9 cellular contexts compared by ENCODE assay signal in genomic region chr3:186532641-186533072, GRCh38. TPM values are rescaled to one million over a fixed set of nuclear protein-coding genes. Genes with fewer than 3 reads are reported as not detected.
A peak's percentile ranks its signal among the peaks of the same experiment; 100 is the strongest.
DNase-seq lines count a peak whose midpoint lies in the region; ATAC-seq lines count a peak whose summit lies in the region.
"Had no signal": no experiment of that assay in that cellular context is flagged by ENCODE, and none has a peak within 500 bp of the region (broad histone marks: within the 10 kb centered on the region; RNA-seq: fewer than 3 reads in every experiment).

No MANE protein-coding gene starts in this region.

- peaks cover 24% of the 10 kb centered on the region for H3K4me1 Mint-ChIP-seq in T-helper 2 cell treated with Interferon-gamma antibody and Interleukin-4, amounts not matched to agents 5 μg/mL and 100 μg/mL, for 36 hours (ENCODE audit: low read depth)

- no peaks in the 10 kb centered on the region for H3K36me3 Mint-ChIP-seq in T-helper 2 cell treated with Interferon-gamma antibody and Interleukin-4, amounts not matched to agents 5 μg/mL and 100 μg/mL, for 36 hours (ENCODE audit: low read depth)

- H3K27ac Mint-ChIP-seq in T-helper 2 cell treated with Interferon-gamma antibody and Interleukin-4, amounts not matched to agents 5 μg/mL and 100 μg/mL, for 36 hours: no peak overlapping the region

- no peaks in the 10 kb centered on the region for H3K9me3 Mint-ChIP-seq in T-helper 2 cell treated with Interferon-gamma antibody and Interleukin-4, amounts not matched to agents 5 μg/mL and 100 μg/mL, for 36 hours

- peak; percentile 6 for DNase-seq in SIG-M5 (lab: John Stamatoyannopoulos, UW)
- DNase-seq in renal cortical epithelial cell (ENCODE audit: low read depth): peak; percentile 76
- no peak for DNase-seq in KG1 (lab: John Stamatoyannopoulos, UW)
- no peak for DNase-seq in COLO829 (ENCODE audit: low spot score)
- DNase-seq in T-helper 2 cell treated with Interferon-gamma antibody and Interleukin-4, amounts not matched to agents 5 μg/mL and 100 μg/mL, for 36 hours (ENCODE audit: low spot score): no peak
- DNase-seq: activated CD4-positive, alpha-beta T cell treated with anti-CD3 and anti-CD28 coated beads, Interleukin-2, amount 50 U/mL, for 4 hours had no signal

- ATAC-seq in GM19328 (IDR thresholded peaks at IDR 0.05; ENCODE audit: unreplicated experiment) (peak; percentile 42), HG03066 (IDR thresholded peaks at IDR 0.05; ENCODE audit: low read depth, unreplicated experiment) (peak; percentile 51)
- no peak for ATAC-seq in activated CD4-positive, CD25-positive, alpha-beta regulatory T cell treated with anti-CD3 and anti-CD28 coated beads, Interleukin-2, amount 50 U/mL, for 24 hours

- H3K4me3 Mint-ChIP-seq in T-helper 2 cell treated with Interferon-gamma antibody and Interleukin-4, amounts not matched to agents 5 μg/mL and 100 μg/mL, for 36 hours: no peak overlapping the region

- peaks cover 1% of the 10 kb centered on the region for H3K27me3 Mint-ChIP-seq in T-helper 2 cell treated with Interferon-gamma antibody and Interleukin-4, amounts not matched to agents 5 μg/mL and 100 μg/mL, for 36 hours (ENCODE audit: low read depth)

RNA-seq across cellular contexts. Expression of gene CRYGS, which starts 11.5 kb away (rescaled TPM):
- total RNA-seq in renal cortical epithelial cell: 1.2 TPM in 1 of 2 replicates, not detected in the other

RNA-seq across cellular contexts. Expression of gene TBCCD1, which starts 34.5 kb away (rescaled TPM):
- total RNA-seq in renal cortical epithelial cell: 15.5 and 16.0 TPM in 2 replicates

RNA-seq across cellular contexts. Expression of gene DNAJB11, which starts 37.9 kb away (rescaled TPM):
- total RNA-seq in renal cortical epithelial cell: 57.9 and 62.9 TPM in 2 replicates

Comparison
In these comparisons a context has a peak if more than half of its experiments do, and no peak if none do; other contexts are left out.
1. ATAC-seq: peak in GM19328 (single experiment) and HG03066 (single experiment); none in activated CD4-positive, CD25-positive, alpha-beta regulatory T cell treated with anti-CD3 and anti-CD28 coated beads, Interleukin-2, amount 50 U/mL, for 24 hours (0 of 2).
2. DNase-seq: peak in SIG-M5 (single experiment) and renal cortical epithelial cell (single experiment); none in KG1 (single experiment), COLO829 (single experiment) and T-helper 2 cell treated with Interferon-gamma antibody and Interleukin-4, amounts not matched to agents 5 μg/mL and 100 μg/mL, for 36 hours (single experiment).